In the genomic region with DNA sequence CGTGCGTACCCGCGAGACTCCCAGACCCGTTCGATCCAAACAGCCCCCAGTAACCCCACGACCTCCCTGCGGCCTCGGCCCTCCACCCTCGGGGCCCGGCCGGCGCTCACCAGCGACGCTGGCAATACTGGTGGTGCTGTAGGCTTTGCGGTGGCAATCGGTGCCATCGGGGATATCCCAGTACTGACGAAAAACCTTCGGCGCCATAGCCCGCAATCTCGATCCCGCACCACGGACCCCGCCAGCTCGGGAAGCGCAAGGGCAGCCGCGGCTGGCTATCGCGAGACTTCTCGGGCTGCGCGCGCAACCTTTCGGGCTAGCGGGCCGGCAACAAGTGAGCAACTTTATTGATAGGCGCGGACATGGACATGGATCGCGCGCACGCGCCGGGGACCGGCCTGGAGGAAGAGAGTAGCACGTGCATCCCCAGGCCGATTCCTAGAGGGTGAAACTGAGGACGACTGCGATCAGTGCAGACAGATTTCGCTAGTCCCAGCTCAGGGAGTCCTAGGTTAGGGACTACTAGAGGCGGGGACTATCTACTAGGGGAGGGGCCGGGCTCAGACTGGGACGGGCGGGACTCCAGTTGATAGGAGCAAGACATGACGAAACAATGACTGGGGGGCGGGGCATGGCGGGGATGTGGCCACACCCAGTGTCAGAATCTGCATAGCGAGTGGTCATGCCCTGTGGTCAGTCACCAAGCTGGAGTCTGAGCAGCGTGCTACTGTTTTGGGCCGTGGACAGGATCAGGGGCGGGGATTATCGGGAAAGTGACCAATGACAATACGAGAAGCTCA, we compare ENCODE assay signal across 1 cellular context.
TF ChIP-seq lines count a peak whose summit lies in the region.

A gene (minus strand): TSS at position 289 of the 800 bp plus-strand sequence. CDS start 82 bp downstream, at position 207.

TF ChIP-seq in HepG2, 621 proteins besides CTCF, POLR2A, EP300 and RAD21 (continued from another document and continues in another):
- TF ChIP-seq, protein P1, sequence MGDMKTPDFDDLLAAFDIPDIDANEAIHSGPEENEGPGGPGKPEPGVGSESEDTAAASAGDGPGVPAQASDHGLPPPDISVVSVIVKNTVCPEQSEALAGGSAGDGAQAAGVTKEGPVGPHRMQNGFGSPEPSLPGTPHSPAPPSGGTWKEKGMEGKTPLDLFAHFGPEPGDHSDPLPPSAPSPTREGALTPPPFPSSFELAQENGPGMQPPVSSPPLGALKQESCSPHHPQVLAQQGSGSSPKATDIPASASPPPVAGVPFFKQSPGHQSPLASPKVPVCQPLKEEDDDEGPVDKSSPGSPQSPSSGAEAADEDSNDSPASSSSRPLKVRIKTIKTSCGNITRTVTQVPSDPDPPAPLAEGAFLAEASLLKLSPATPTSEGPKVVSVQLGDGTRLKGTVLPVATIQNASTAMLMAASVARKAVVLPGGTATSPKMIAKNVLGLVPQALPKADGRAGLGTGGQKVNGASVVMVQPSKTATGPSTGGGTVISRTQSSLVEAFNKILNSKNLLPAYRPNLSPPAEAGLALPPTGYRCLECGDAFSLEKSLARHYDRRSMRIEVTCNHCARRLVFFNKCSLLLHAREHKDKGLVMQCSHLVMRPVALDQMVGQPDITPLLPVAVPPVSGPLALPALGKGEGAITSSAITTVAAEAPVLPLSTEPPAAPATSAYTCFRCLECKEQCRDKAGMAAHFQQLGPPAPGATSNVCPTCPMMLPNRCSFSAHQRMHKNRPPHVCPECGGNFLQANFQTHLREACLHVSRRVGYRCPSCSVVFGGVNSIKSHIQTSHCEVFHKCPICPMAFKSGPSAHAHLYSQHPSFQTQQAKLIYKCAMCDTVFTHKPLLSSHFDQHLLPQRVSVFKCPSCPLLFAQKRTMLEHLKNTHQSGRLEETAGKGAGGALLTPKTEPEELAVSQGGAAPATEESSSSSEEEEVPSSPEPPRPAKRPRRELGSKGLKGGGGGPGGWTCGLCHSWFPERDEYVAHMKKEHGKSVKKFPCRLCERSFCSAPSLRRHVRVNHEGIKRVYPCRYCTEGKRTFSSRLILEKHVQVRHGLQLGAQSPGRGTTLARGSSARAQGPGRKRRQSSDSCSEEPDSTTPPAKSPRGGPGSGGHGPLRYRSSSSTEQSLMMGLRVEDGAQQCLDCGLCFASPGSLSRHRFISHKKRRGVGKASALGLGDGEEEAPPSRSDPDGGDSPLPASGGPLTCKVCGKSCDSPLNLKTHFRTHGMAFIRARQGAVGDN (CRISPR knock-in tag; IDR thresholded peaks at IDR 0.05) = peak; percentile 96
- TF ChIP-seq ZBTB8A (CRISPR knock-in tag; IDR thresholded peaks at IDR 0.05; ENCODE audit: borderline replicate concordance, low read depth) (no peak), NR1H2 (CRISPR knock-in tag; IDR thresholded peaks at IDR 0.05; ENCODE audit: borderline replicate concordance, low read depth) (peak; percentile 81; the same call in 1 of the 2 replicates), ZNF496 (CRISPR knock-in tag; IDR thresholded peaks at IDR 0.05; ENCODE audit: insufficient replicate concordance) (no peak), ZNF569 (CRISPR knock-in tag; IDR thresholded peaks at IDR 0.05; ENCODE audit: borderline replicate concordance) (no peak), IRX3 (CRISPR knock-in tag; IDR thresholded peaks at IDR 0.05; ENCODE audit: borderline replicate concordance, low read depth) (no peak), POLR2G (IDR thresholded peaks at IDR 0.05; ENCODE audit: low read depth, low read length) (peak; percentile 82), EED (CRISPR knock-in tag; IDR thresholded peaks at IDR 0.05) (no peak), KDM4B (CRISPR knock-in tag; IDR thresholded peaks at IDR 0.05) (no peak), MXD4 (CRISPR knock-in tag; IDR thresholded peaks at IDR 0.05) (peak; percentile 78), HCFC1 (IDR thresholded peaks at IDR 0.05; ENCODE audit: low read depth, low read length) (peak; percentile 55; the same call in 1 of the 2 replicates), PCBP1 (IDR thresholded peaks at IDR 0.05; ENCODE audit: borderline replicate concordance, low read depth, low read length) (0 out of 2 replicates have a peak, but pooled peaks have one; percentile 25), ZFP82 (CRISPR knock-in tag; IDR thresholded peaks at IDR 0.05; ENCODE audit: borderline replicate concordance) (peak; percentile 93; the same call in 1 of the 2 replicates), REL (CRISPR knock-in tag; conservative IDR thresholded peaks at IDR 0.05) (peak; percentile 68; the same call in 1 of the 2 replicates), SYNCRIP (IDR thresholded peaks at IDR 0.05; ENCODE audit: insufficient read depth, low read depth, low read length) (no peak), ZNF75D (CRISPR knock-in tag; IDR thresholded peaks at IDR 0.05; ENCODE audit: borderline replicate concordance) (peak; percentile 64; the same call in 1 of the 2 replicates), JUNB (CRISPR knock-in tag; IDR thresholded peaks at IDR 0.05; ENCODE audit: borderline replicate concordance) (no peak), ONECUT2 (CRISPR knock-in tag; IDR thresholded peaks at IDR 0.05) (no peak), ZNF260 (CRISPR knock-in tag; IDR thresholded peaks at IDR 0.05; ENCODE audit: borderline replicate concordance, low read depth) (no peak), ZNF589 (CRISPR knock-in tag; conservative IDR thresholded peaks at IDR 0.05) (peak; percentile 85; the same call in 1 of the 2 replicates), ZIK1 (CRISPR knock-in tag; IDR thresholded peaks at IDR 0.05; ENCODE audit: borderline replicate concordance, low read depth) (peak; percentile 74; the same call in 1 of the 2 replicates), CCDC6 (CRISPR knock-in tag; IDR thresholded peaks at IDR 0.05) (no peak; the same call in 1 of the 2 replicates), RBM39 (IDR thresholded peaks at IDR 0.05; ENCODE audit: low read depth, low read length, poor library complexity, severe bottlenecking) (peak; percentile 56), YY1 (IDR thresholded peaks at IDR 0.05; ENCODE audit: insufficient read depth, insufficient replicate concordance, low read depth, low read length) (peak; percentile 82), JUN (CRISPR knock-in tag; IDR thresholded peaks at IDR 0.05) (peak; percentile 73), NFIC (IDR thresholded peaks at IDR 0.05; ENCODE audit: low read length) (no peak), THAP11 (CRISPR knock-in tag; IDR thresholded peaks at IDR 0.05) (peak; percentile 95), ZNF747 (CRISPR knock-in tag; IDR thresholded peaks at IDR 0.05; ENCODE audit: borderline replicate concordance) (peak; percentile 75; the same call in 1 of the 2 replicates), HNRNPL (IDR thresholded peaks at IDR 0.05; ENCODE audit: low read depth, low read length) (no peak; the same call in 1 of the 2 replicates), ZNF44 (CRISPR knock-in tag; IDR thresholded peaks at IDR 0.05) (peak; percentile 36; the same call in 1 of the 2 replicates), DNMT1 (CRISPR knock-in tag; IDR thresholded peaks at IDR 0.05) (no peak), ZNF543 (CRISPR knock-in tag; IDR thresholded peaks at IDR 0.05) (peak; percentile 72; the same call in 1 of the 2 replicates), ZNF501 (CRISPR knock-in tag; IDR thresholded peaks at IDR 0.05) (peak; percentile 96), ZSCAN21 (CRISPR knock-in tag; IDR thresholded peaks at IDR 0.05; ENCODE audit: borderline replicate concordance) (peak; percentile 75), RORA (CRISPR knock-in tag; IDR thresholded peaks at IDR 0.05) (no peak), GZF1 (CRISPR knock-in tag; IDR thresholded peaks at IDR 0.05) (no peak), ZNF12 (CRISPR knock-in tag; IDR thresholded peaks at IDR 0.05) (no peak; the same call in none of the 2 replicates), TGIF2 (CRISPR knock-in tag; IDR thresholded peaks at IDR 0.05) (0 out of 2 replicates have a peak, but pooled peaks have one; percentile 35), HMG20B (CRISPR knock-in tag; conservative IDR thresholded peaks at IDR 0.05) (peak; percentile 48; the same call in 1 of the 2 replicates), HOXD1 (CRISPR knock-in tag; IDR thresholded peaks at IDR 0.05) (no peak)
- TF ChIP-seq, protein P2, sequence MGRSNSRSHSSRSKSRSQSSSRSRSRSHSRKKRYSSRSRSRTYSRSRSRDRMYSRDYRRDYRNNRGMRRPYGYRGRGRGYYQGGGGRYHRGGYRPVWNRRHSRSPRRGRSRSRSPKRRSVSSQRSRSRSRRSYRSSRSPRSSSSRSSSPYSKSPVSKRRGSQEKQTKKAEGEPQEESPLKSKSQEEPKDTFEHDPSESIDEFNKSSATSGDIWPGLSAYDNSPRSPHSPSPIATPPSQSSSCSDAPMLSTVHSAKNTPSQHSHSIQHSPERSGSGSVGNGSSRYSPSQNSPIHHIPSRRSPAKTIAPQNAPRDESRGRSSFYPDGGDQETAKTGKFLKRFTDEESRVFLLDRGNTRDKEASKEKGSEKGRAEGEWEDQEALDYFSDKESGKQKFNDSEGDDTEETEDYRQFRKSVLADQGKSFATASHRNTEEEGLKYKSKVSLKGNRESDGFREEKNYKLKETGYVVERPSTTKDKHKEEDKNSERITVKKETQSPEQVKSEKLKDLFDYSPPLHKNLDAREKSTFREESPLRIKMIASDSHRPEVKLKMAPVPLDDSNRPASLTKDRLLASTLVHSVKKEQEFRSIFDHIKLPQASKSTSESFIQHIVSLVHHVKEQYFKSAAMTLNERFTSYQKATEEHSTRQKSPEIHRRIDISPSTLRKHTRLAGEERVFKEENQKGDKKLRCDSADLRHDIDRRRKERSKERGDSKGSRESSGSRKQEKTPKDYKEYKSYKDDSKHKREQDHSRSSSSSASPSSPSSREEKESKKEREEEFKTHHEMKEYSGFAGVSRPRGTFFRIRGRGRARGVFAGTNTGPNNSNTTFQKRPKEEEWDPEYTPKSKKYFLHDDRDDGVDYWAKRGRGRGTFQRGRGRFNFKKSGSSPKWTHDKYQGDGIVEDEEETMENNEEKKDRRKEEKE (IDR thresholded peaks at IDR 0.05) = no peak
- TF ChIP-seq, protein P3, sequence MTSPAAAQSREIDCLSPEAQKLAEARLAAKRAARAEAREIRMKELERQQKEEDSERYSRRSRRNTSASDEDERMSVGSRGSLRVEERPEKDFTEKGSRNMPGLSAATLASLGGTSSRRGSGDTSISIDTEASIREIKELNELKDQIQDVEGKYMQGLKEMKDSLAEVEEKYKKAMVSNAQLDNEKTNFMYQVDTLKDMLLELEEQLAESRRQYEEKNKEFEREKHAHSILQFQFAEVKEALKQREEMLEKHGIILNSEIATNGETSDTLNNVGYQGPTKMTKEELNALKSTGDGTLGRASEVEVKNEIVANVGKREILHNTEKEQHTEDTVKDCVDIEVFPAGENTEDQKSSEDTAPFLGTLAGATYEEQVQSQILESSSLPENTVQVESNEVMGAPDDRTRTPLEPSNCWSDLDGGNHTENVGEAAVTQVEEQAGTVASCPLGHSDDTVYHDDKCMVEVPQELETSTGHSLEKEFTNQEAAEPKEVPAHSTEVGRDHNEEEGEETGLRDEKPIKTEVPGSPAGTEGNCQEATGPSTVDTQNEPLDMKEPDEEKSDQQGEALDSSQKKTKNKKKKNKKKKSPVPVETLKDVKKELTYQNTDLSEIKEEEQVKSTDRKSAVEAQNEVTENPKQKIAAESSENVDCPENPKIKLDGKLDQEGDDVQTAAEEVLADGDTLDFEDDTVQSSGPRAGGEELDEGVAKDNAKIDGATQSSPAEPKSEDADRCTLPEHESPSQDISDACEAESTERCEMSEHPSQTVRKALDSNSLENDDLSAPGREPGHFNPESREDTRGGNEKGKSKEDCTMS (CRISPR knock-in tag; conservative IDR thresholded peaks at IDR 0.05) = no peak
- TF ChIP-seq, protein P4, sequence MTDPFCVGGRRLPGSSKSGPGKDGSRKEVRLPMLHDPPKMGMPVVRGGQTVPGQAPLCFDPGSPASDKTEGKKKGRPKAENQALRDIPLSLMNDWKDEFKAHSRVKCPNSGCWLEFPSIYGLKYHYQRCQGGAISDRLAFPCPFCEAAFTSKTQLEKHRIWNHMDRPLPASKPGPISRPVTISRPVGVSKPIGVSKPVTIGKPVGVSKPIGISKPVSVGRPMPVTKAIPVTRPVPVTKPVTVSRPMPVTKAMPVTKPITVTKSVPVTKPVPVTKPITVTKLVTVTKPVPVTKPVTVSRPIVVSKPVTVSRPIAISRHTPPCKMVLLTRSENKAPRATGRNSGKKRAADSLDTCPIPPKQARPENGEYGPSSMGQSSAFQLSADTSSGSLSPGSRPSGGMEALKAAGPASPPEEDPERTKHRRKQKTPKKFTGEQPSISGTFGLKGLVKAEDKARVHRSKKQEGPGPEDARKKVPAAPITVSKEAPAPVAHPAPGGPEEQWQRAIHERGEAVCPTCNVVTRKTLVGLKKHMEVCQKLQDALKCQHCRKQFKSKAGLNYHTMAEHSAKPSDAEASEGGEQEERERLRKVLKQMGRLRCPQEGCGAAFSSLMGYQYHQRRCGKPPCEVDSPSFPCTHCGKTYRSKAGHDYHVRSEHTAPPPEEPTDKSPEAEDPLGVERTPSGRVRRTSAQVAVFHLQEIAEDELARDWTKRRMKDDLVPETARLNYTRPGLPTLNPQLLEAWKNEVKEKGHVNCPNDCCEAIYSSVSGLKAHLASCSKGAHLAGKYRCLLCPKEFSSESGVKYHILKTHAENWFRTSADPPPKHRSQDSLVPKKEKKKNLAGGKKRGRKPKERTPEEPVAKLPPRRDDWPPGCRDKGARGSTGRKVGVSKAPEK (CRISPR knock-in tag; IDR thresholded peaks at IDR 0.05; ENCODE audit: borderline replicate concordance) = no peak
- TF ChIP-seq, protein P5, sequence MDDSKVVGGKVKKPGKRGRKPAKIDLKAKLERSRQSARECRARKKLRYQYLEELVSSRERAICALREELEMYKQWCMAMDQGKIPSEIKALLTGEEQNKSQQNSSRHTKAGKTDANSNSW (CRISPR knock-in tag; IDR thresholded peaks at IDR 0.05; ENCODE audit: borderline replicate concordance) = peak; percentile 36; the same call in 1 of the 2 replicates
- TF ChIP-seq, protein P6, sequence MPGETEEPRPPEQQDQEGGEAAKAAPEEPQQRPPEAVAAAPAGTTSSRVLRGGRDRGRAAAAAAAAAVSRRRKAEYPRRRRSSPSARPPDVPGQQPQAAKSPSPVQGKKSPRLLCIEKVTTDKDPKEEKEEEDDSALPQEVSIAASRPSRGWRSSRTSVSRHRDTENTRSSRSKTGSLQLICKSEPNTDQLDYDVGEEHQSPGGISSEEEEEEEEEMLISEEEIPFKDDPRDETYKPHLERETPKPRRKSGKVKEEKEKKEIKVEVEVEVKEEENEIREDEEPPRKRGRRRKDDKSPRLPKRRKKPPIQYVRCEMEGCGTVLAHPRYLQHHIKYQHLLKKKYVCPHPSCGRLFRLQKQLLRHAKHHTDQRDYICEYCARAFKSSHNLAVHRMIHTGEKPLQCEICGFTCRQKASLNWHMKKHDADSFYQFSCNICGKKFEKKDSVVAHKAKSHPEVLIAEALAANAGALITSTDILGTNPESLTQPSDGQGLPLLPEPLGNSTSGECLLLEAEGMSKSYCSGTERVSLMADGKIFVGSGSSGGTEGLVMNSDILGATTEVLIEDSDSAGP (CRISPR knock-in tag; IDR thresholded peaks at IDR 0.05; ENCODE audit: borderline replicate concordance) = peak; percentile 83
